18 cellular contexts compared by ENCODE assay signal in the genomic region with DNA sequence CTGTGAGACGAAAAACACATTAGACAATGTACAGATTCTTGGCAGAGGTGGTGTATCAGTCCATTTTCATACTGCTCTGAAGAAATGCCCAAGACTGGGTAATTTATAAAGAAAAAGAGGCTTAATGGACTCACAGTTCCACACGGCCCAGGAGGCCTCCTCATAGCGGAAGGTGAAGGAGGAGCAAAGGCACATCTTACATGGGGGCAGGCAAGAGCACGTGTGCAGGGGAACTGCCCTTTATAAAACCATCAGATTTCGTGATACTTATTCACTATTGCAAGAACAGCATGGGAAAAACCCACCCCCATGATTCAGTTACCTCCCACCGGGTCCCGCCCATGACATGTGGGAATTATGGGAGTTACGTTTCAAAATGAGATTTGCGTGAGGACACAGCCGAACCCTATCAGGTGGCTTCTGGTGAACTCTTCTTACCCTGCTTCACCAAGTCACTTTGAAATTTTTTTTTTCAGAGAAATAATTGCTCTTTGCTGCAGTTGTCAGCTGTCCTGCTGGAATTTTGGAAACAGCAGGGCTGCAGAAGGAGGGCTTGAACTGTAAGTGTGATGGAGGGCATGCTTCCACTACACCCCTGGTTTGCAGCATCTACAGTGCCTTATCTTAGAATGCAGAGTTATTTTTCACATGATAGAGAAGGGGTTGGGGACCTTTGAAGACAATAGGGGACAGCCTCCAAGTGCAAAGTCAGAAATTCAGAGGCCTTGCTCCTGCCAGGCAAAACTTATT. TPM values are rescaled to one million over a fixed set of nuclear protein-coding genes. Genes with fewer than 3 reads are reported as not detected.
DNase-seq lines count a peak whose midpoint lies in the region; ATAC-seq, FAIRE-seq and TF ChIP-seq lines count a peak whose summit lies in the region.
"Had no signal": no experiment of that assay in that cellular context is flagged by ENCODE, and none has a peak within 500 bp of the region (broad histone marks: within the 10 kb centered on the region; RNA-seq: fewer than 3 reads in every experiment).

No MANE protein-coding gene starts in this region.

- peaks cover 12% of the 10 kb centered on the region for H3K4me1 Mint-ChIP-seq in astrocyte (ENCODE audit: low read depth, unreplicated experiment)
- H3K4me1 Mint-ChIP-seq in progenitor cell of endocrine pancreas (ENCODE audit: low read depth) = peaks cover 15% of the 10 kb centered on the region

- H3K27ac ChIP-seq in HepG2 (ENCODE audit: extremely low read length, insufficient read depth, low read length) (no peak overlapping the region), right lobe of liver (no peak overlapping the region), astrocyte (ENCODE audit: low read depth, low read length) (no peak overlapping the region), mesendoderm (ENCODE audit: low read depth, low read length) (no peak overlapping the region), GM23248 (no peak overlapping the region), psoas muscle (no peak overlapping the region)
- H3K27ac ChIP-seq: BLaER1 treated with 17β-estradiol and CSF1 and Interleukin-3, amounts not matched to agents 10 nM and 100 nM had no signal

- no peaks in the 10 kb centered on the region for H3K27me3 ChIP-seq in HepG2 (ENCODE audit: control insufficient read depth in 1 of 2, insufficient read depth in 2 of 2, low read length in 2 of 2)
- peaks cover 0 to 10% of the 10 kb centered on the region in 2 donors for H3K27me3 ChIP-seq in right lobe of liver
- no peaks in the 10 kb centered on the region for H3K27me3 ChIP-seq in astrocyte (ENCODE audit: insufficient read depth, low read length)
- no peaks in the 10 kb centered on the region for H3K27me3 ChIP-seq in mesendoderm (ENCODE audit: insufficient read depth, low read length, poor library complexity)
- no peaks in the 10 kb centered on the region for H3K27me3 ChIP-seq in GM23248 (replicated peaks; ENCODE audit: insufficient read depth)
- peaks cover 0 to 71% (median 23%) of the 10 kb centered on the region in 3 donors for H3K27me3 ChIP-seq in psoas muscle (ENCODE audit: insufficient read depth in 3 of 3, low read length in 2 of 3)

- H3K4me2 ChIP-seq in HepG2 (ENCODE audit: low read depth, low read length) (no peak overlapping the region), astrocyte (ENCODE audit: low read length) (no peak overlapping the region), mesendoderm (ENCODE audit: low read length) (no peak overlapping the region), GM23248 (ENCODE audit: unreplicated experiment) (no peak overlapping the region)
- H3K4me2 ChIP-seq: BLaER1 treated with 17β-estradiol and CSF1 and Interleukin-3, amounts not matched to agents 10 nM and 100 nM had no signal

- no TSS peak for BruUV-seq in HepG2 (replicated peaks; lab: Mats Ljungman, UMichigan)

- ATAC-seq in HepG2 = no peak
- no peak for ATAC-seq in right lobe of liver
- no peak for ATAC-seq in psoas muscle
- ATAC-seq: GM12878 had no signal

- H3K9ac ChIP-seq in HepG2 (ENCODE audit: insufficient read depth, low read depth, low read length) (no peak overlapping the region), astrocyte (ENCODE audit: low read length) (no peak overlapping the region), mesendoderm (ENCODE audit: low read length) (no peak overlapping the region), GM23248 (no peak overlapping the region)
- H3K9ac ChIP-seq: BLaER1 treated with 17β-estradiol and CSF1 and Interleukin-3, amounts not matched to agents 10 nM and 100 nM had no signal

- TF ChIP-seq POLR2A in HepG2 (IDR thresholded peaks at IDR 0.05; ENCODE audit: insufficient read depth in 1 of 2, low read depth in 2 of 2, low read length in 2 of 2) (no peak), right lobe of liver (IDR thresholded peaks at IDR 0.05) (no peak)

- DNase-seq in HepG2 (ENCODE audit: low spot score) (no peak), right lobe of liver (no peak), astrocyte (ENCODE audit: low read depth) (no peak), mesendoderm (no peak), progenitor cell of endocrine pancreas (ENCODE audit: low spot score, unreplicated experiment) (no peak), GM23248 (no peak), psoas muscle (no peak), COR-L47 (lab: John Stamatoyannopoulos, UW) (no peak)
- DNase-seq: ACHN; CD4-positive, CD25-positive, alpha-beta regulatory T cell; DMS79; HFFc6 had no signal

- H2BK5ac ChIP-seq in mesendoderm (ENCODE audit: low read length) = no peak overlapping the region

- peaks cover 5% of the 10 kb centered on the region for H3K79me1 ChIP-seq in mesendoderm (ENCODE audit: low read length)

- peaks cover 1 to 5% of the 10 kb centered on the region in 2 experiments; a peak in 1 of 5 replicates for H3K36me3 ChIP-seq in HepG2 (replicated peaks in 1 of 2; ENCODE audit: control insufficient read depth in 1 of 2, insufficient read depth in 2 of 2, low read length in 2 of 2)
- H3K36me3 ChIP-seq in right lobe of liver = no peaks in the 10 kb centered on the region
- no peaks in the 10 kb centered on the region for H3K36me3 ChIP-seq in astrocyte (ENCODE audit: insufficient read depth, low read length)
- peaks cover 5% of the 10 kb centered on the region for H3K36me3 ChIP-seq in mesendoderm (ENCODE audit: control insufficient read depth, insufficient read depth, low read length)
- 0 out of 2 replicates have a peak, but pooled peaks cover 4% of the 10 kb centered on the region for H3K36me3 ChIP-seq in GM23248 (ENCODE audit: low read depth)
- H3K36me3 ChIP-seq in psoas muscle (ENCODE audit: insufficient read depth in 1 of 2, low read depth in 1 of 2) = no peaks in the 10 kb centered on the region
- H3K36me3 ChIP-seq: BLaER1 treated with 17β-estradiol and CSF1 and Interleukin-3, amounts not matched to agents 10 nM and 100 nM; HAP-1 had no signal

- no peak overlapping the region for H3K4ac ChIP-seq in mesendoderm (ENCODE audit: low read depth, low read length)

- TF ChIP-seq EP300 in HepG2 (IDR thresholded peaks at IDR 0.05; ENCODE audit: low read depth in 2 of 2, low read length in 2 of 2) (no peak), HepG2 (CRISPR knock-in tag; IDR thresholded peaks at IDR 0.05; ENCODE audit: borderline replicate concordance) (no peak)

- H4K8ac ChIP-seq in mesendoderm (ENCODE audit: low read depth, low read length) = no peak overlapping the region

- H4K20me1 ChIP-seq in HepG2 (ENCODE audit: insufficient read depth, low read length) = no peaks in the 10 kb centered on the region
- H4K20me1 ChIP-seq in astrocyte (ENCODE audit: insufficient read depth, low read length) = peaks cover 10% of the 10 kb centered on the region
- H4K20me1 ChIP-seq in GM23248 (ENCODE audit: insufficient read depth) = no peaks in the 10 kb centered on the region

- TF ChIP-seq CTCF in HepG2 (CRISPR knock-in tag; IDR thresholded peaks at IDR 0.05) (no peak), right lobe of liver (IDR thresholded peaks at IDR 0.05) (no peak), astrocyte (IDR thresholded peaks at IDR 0.05; ENCODE audit: insufficient read depth, low read depth, low read length) (no peak), progenitor cell of endocrine pancreas (IDR thresholded peaks at IDR 0.05; ENCODE audit: unreplicated experiment) (no peak), psoas muscle (IDR thresholded peaks at IDR 0.05) (no peak)

- no peak overlapping the region for H3K56ac ChIP-seq in mesendoderm (ENCODE audit: low read length)

- H3K4me3 ChIP-seq in HepG2 (replicated peaks in 1 of 3; ENCODE audit: insufficient read depth in 1 of 3, low read depth in 2 of 3, low read length in 3 of 3) = no peak overlapping the region
- no peak overlapping the region for H3K4me3 ChIP-seq in right lobe of liver
- H3K4me3 ChIP-seq in astrocyte (ENCODE audit: insufficient read depth, low read depth, low read length) = no peak overlapping the region
- no peak overlapping the region for H3K4me3 ChIP-seq in mesendoderm (ENCODE audit: low read length)
- H3K4me3 ChIP-seq in GM23248 = no peak overlapping the region
- H3K4me3 ChIP-seq in psoas muscle = no peak overlapping the region
- H3K4me3 ChIP-seq: BLaER1 treated with 17β-estradiol and CSF1 and Interleukin-3, amounts not matched to agents 10 nM and 100 nM; GM12878; HAP-1 had no signal

- H3K36me3 Mint-ChIP-seq in astrocyte (ENCODE audit: low read depth, unreplicated experiment) (peaks cover 37% of the 10 kb centered on the region), progenitor cell of endocrine pancreas (ENCODE audit: insufficient read depth) (peaks cover 29% of the 10 kb centered on the region)
- H3K36me3 Mint-ChIP-seq: CD4-positive, CD25-positive, alpha-beta regulatory T cell had no signal

- H4K5ac ChIP-seq in mesendoderm (ENCODE audit: low read length) = no peak overlapping the region

- peak overlapping the region; percentile 93 for H3K4me3 Mint-ChIP-seq in astrocyte (ENCODE audit: unreplicated experiment)
- no peak overlapping the region for H3K4me3 Mint-ChIP-seq in progenitor cell of endocrine pancreas (ENCODE audit: low read depth)

- peaks cover 6% of the 10 kb centered on the region for H3K9me3 Mint-ChIP-seq in astrocyte (ENCODE audit: unreplicated experiment)
- H3K9me3 Mint-ChIP-seq in progenitor cell of endocrine pancreas (ENCODE audit: low read depth) = peaks cover 12% of the 10 kb centered on the region
- H3K9me3 Mint-ChIP-seq: HFFc6 had no signal

- no peak overlapping the region for H2BK15ac ChIP-seq in mesendoderm (replicated peaks; ENCODE audit: low read depth)

- intact Hi-C loops in HepG2 (cut with micrococcal nuclease; ENCODE audit: unreplicated experiment) = loop anchor here (5.0 kb wide), 1 partner anchor 85 kb away; no protein-coding TSS in a partner anchor
- intact Hi-C loops in right lobe of liver (cut with DNase I) = no loop called here
- intact Hi-C loops in psoas muscle (cut with DNase I) = no loop called here

- H3K27ac Mint-ChIP-seq in astrocyte (ENCODE audit: unreplicated experiment) = no peak overlapping the region
- peak overlapping the region; percentile 37 for H3K27ac Mint-ChIP-seq in progenitor cell of endocrine pancreas
- H3K27ac Mint-ChIP-seq: CD4-positive, CD25-positive, alpha-beta regulatory T cell; HFFc6 had no signal

- H2AFZ ChIP-seq in HepG2 (ENCODE audit: low read length) (no peak overlapping the region), astrocyte (ENCODE audit: low read depth, low read length) (no peak overlapping the region), GM23248 (no peak overlapping the region)

- CTCF ChIA-PET in HepG2 (lab: Yijun Ruan, JAX; ENCODE audit: low intra/inter-chr PET ratio, low total read pairs) = no interaction called here

- in situ Hi-C loops in HepG2 (cut with HindIII; ENCODE audit: extremely low pct_ligation_motif_present, low pct_unique_long_range_greater_than_20kb) (no loop called here), GM23248 (cut with MboI) (no loop called here)

- H3K9me3 ChIP-seq in HepG2 (ENCODE audit: low read length) = no peaks in the 10 kb centered on the region
- no peaks in the 10 kb centered on the region for H3K9me3 ChIP-seq in right lobe of liver
- no peaks in the 10 kb centered on the region for H3K9me3 ChIP-seq in astrocyte (ENCODE audit: insufficient read depth, low read depth, low read length)
- H3K9me3 ChIP-seq in GM23248 (ENCODE audit: low read depth) = no peaks in the 10 kb centered on the region
- H3K9me3 ChIP-seq in psoas muscle = no peaks in the 10 kb centered on the region
- H3K9me3 ChIP-seq: HAP-1 had no signal

- no peak for FAIRE-seq in HepG2 (lab: Jason Lieb, UNC)
- no peak for FAIRE-seq in astrocyte (lab: Jason Lieb, UNC)
- FAIRE-seq: GM12878, GM18507, H1, HTR-8/SVneo had no signal

- no peak overlapping the region for H2BK120ac ChIP-seq in mesendoderm (ENCODE audit: low read depth, low read length)

- H3K23ac ChIP-seq in mesendoderm (ENCODE audit: low read length) = peak overlapping the region; percentile 11

- H3K9me2 ChIP-seq in GM23248 (ENCODE audit: insufficient read depth) = no peaks in the 10 kb centered on the region

- H3K18ac ChIP-seq in mesendoderm (ENCODE audit: low read length) = no peak overlapping the region

- POLR2A ChIA-PET in HepG2 (lab: Yijun Ruan, JAX) = no interaction called here

- H3K79me2 ChIP-seq in HepG2 (ENCODE audit: insufficient read depth, low read length) = peaks cover 51% of the 10 kb centered on the region
- peaks cover 36% of the 10 kb centered on the region for H3K79me2 ChIP-seq in astrocyte (ENCODE audit: insufficient read depth, low read length)
- H3K79me2 ChIP-seq in mesendoderm (ENCODE audit: control insufficient read depth, insufficient read depth, low read length) = peaks cover 30% of the 10 kb centered on the region
- H3K79me2 ChIP-seq in GM23248 (ENCODE audit: insufficient read depth) = peaks cover 39% of the 10 kb centered on the region

- 92% methylated on average over 10 of the region's 10 CpGs for WGBS in HepG2 (ENCODE audit: low lambda C conversion rate)
- WGBS in right lobe of liver (ENCODE audit: insufficient coverage, low coverage, low lambda C conversion rate, missing lambda C conversion rate) = 90% methylated on average over 10 of the region's 10 CpGs
- no CpG with 5 or more reads among the region's 10 CpGs for WGBS in mesendoderm (ENCODE audit: extremely low coverage, insufficient coverage, low lambda C conversion rate)
- 93 to 95% methylated on average over 10 of the region's 10 CpGs for WGBS in GM23248 (ENCODE audit: low coverage in 1 of 2, low lambda C conversion rate in 2 of 2, missing lambda C conversion rate in 2 of 2), 2 experiments
- WGBS in psoas muscle, 3 donors = 89 to 91% (median 90%) methylated on average over 10 of the region's 10 CpGs

- H3K27me3 Mint-ChIP-seq in astrocyte (ENCODE audit: low read depth, unreplicated experiment) (no peaks in the 10 kb centered on the region), progenitor cell of endocrine pancreas (no peaks in the 10 kb centered on the region)

- H3K4me1 ChIP-seq in HepG2 (ENCODE audit: insufficient read depth, low read length) = peaks cover 60% of the 10 kb centered on the region
- peaks cover 0 to 16% (median 4%) of the 10 kb centered on the region in 4 donors for H3K4me1 ChIP-seq in right lobe of liver
- H3K4me1 ChIP-seq in astrocyte (ENCODE audit: insufficient read depth, low read length) = peaks cover 6% of the 10 kb centered on the region
- H3K4me1 ChIP-seq in mesendoderm (ENCODE audit: control insufficient read depth, low read depth, low read length) = peaks cover 4% of the 10 kb centered on the region
- H3K4me1 ChIP-seq in GM23248 (ENCODE audit: insufficient read depth) = no peaks in the 10 kb centered on the region; the same call in 1 of the 2 replicates
- peaks cover 11% of the 10 kb centered on the region for H3K4me1 ChIP-seq in psoas muscle

- no peak for TF ChIP-seq RAD21 in HepG2 (CRISPR knock-in tag; IDR thresholded peaks at IDR 0.05)

- H2AK5ac ChIP-seq in mesendoderm (ENCODE audit: low read length) = no peak overlapping the region

- H3F3A ChIP-seq in GM23248 (ENCODE audit: insufficient read depth) = no peaks in the 10 kb centered on the region; the same call in 1 of the 2 replicates

RNA-seq across cellular contexts. Expression of gene IGF2BP2, which starts 2.9 kb away (rescaled TPM):
- total RNA-seq in HepG2 (2016; rRNA removed; fragmentation: Illumina TruSeq; extraction: Trizol) = 46.0 and 46.3 TPM in 2 replicates
- 27.3 and 31.8 TPM in 2 replicates for total RNA-seq in HepG2 (2016; cell fraction: cytosol; rRNA removed; fragmentation: Illumina TruSeq; extraction: Trizol; ENCODE audit: low read depth)
- total RNA-seq in HepG2 (2016; cell fraction: insoluble cytoplasmic fraction; rRNA removed; fragmentation: Illumina TruSeq; extraction: Trizol) = 36.6 and 47.1 TPM in 2 replicates
- 57.4 and 59.2 TPM in 2 replicates for total RNA-seq in HepG2 (2016; cell fraction: membrane; rRNA removed; fragmentation: Illumina TruSeq; extraction: Trizol)
- total RNA-seq in HepG2 (2016; cell fraction: nucleus; rRNA removed; fragmentation: Illumina TruSeq; extraction: Trizol) = 59.9 and 71.5 TPM in 2 replicates
- polyA plus RNA-seq in HepG2 (2011; rRNA removed) = 6.5 and 9.5 TPM in 2 replicates
- polyA plus RNA-seq in HepG2 (2011; cell fraction: cytosol; rRNA removed) = 3.6 and 6.7 TPM in 2 replicates
- 29.6 and 44.5 TPM in 2 replicates for polyA plus RNA-seq in HepG2 (2011; cell fraction: nucleus; rRNA removed)
- polyA plus RNA-seq in HepG2 (2012) = 93.3 and 101 TPM in 2 replicates
- 22.3 and 25.9 TPM in 2 replicates for polyA plus RNA-seq in HepG2 (2016; cell fraction: cytosol; fragmentation: Illumina TruSeq; extraction: Trizol; ENCODE audit: low read depth)
- 65.2 and 84.9 TPM in 2 replicates for polyA plus RNA-seq in HepG2 (2016; cell fraction: insoluble cytoplasmic fraction; fragmentation: Illumina TruSeq; extraction: Trizol; ENCODE audit: low read depth)
- polyA plus RNA-seq in HepG2 (2016; cell fraction: membrane; fragmentation: Illumina TruSeq; extraction: Trizol; ENCODE audit: low read depth) = 59.1 and 66.3 TPM in 2 replicates
- 115 and 116 TPM in 2 replicates for polyA plus RNA-seq in HepG2 (2016; cell fraction: nucleus; fragmentation: Illumina TruSeq; extraction: Trizol; ENCODE audit: insufficient read depth, low read depth)
- polyA minus RNA-seq in HepG2 (2011; rRNA and poly(A)+ RNA removed; ENCODE audit: low replicate concordance) = 11.7 TPM in 1 of 2 replicates, not detected in the other
- 13.2 and 23.5 TPM in 2 replicates for polyA minus RNA-seq in HepG2 (2011; cell fraction: cytosol; rRNA and poly(A)+ RNA removed)
- polyA minus RNA-seq in HepG2 (2011; cell fraction: nucleus; rRNA and poly(A)+ RNA removed) = 110 and 124 TPM in 2 replicates
- 1 to 10 TPM in 5 of 6 experiments, under 1 TPM in 1; 0.99 to 3.0 (median 1.8) TPM for total RNA-seq in right lobe of liver
- total RNA-seq in astrocyte = 128 and 162 TPM in 2 replicates
- polyA plus RNA-seq in mesendoderm (2013, experiment 1 of 2) = 110 TPM
- 110 TPM for polyA plus RNA-seq in mesendoderm (2013, experiment 2 of 2)
- 187 and 190 TPM in 2 replicates for total RNA-seq in progenitor cell of endocrine pancreas
- 60.6 and 86.0 TPM in 2 replicates for total RNA-seq in GM23248 (2014; rRNA removed; shearing (Covaris generic))
- 62.5 and 64.2 TPM in 2 replicates for polyA plus RNA-seq in GM23248 (2016; fragmentation: Nextera tagmentation; extraction: Ambion mirVana)
- 1 to 10 TPM; 2.1 to 5.6 (median 3.8) TPM for total RNA-seq in psoas muscle
- 1 to 10 TPM; 1.1 to 2.3 (median 1.9) TPM for polyA plus RNA-seq in psoas muscle
- polyA plus RNA-seq: CD4-positive, CD25-positive, alpha-beta regulatory T cell had no signal
